Comparison of ENCODE assay signal across 13 cellular contexts in the genomic region with DNA sequence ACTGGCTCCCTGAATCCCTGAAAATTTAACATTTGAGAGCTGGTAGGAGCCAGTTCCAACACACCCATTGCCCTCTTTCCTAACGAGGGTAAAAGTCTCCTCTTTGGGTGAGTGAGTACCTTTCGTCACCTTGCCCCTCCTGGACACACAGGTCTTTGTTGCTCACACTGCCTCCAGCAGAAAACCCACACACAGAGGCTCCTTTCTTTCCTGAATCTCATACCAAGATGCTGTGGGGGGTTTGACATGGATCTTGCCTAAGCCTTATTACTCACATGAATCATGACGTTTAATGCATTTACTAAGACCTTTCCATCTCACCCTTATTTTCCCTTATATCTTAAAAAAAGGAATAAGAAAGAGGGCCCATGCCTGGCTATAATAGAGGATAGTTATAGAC. TPM values are rescaled to one million over a fixed set of nuclear protein-coding genes. Genes with fewer than 3 reads are reported as not detected.
A peak's percentile ranks its signal among the peaks of the same experiment; 100 is the strongest.
DNase-seq lines count a peak whose midpoint lies in the region; ATAC-seq and TF ChIP-seq lines count a peak whose summit lies in the region.
"Had no signal": no experiment of that assay in that cellular context is flagged by ENCODE, and none has a peak within 500 bp of the region (broad histone marks: within the 10 kb centered on the region; RNA-seq: fewer than 3 reads in every experiment).

No MANE protein-coding gene starts in this region.

- no peak overlapping the region for H2AFZ ChIP-seq in PC-3 (ENCODE audit: low read length)

- BruUV-seq in PC-3 (replicated peaks; lab: Mats Ljungman, UMichigan): no TSS peak

- H3K36me3 Mint-ChIP-seq in mesothelial cell of epicardium: no peaks in the 10 kb centered on the region
- H3K36me3 Mint-ChIP-seq in T-helper 17 cell (ENCODE audit: low read depth): peaks cover 4% of the 10 kb centered on the region
- H3K36me3 Mint-ChIP-seq: activated naive CD8-positive, alpha-beta T cell; memory B cell had no signal

- H3K4me1 Mint-ChIP-seq in mesothelial cell of epicardium (peaks cover 57% of the 10 kb centered on the region), T-helper 17 cell (no peaks in the 10 kb centered on the region)
- H3K4me1 Mint-ChIP-seq: memory B cell had no signal

- H3K27me3 Mint-ChIP-seq in mesothelial cell of epicardium (ENCODE audit: low read depth) (no peaks in the 10 kb centered on the region), T-helper 17 cell (peaks cover 9% of the 10 kb centered on the region)
- H3K27me3 Mint-ChIP-seq: activated naive CD8-positive, alpha-beta T cell had no signal

- intact Hi-C loops in PC-3 (cut with micrococcal nuclease) (no loop called here), tibial artery (cut with DNase I; ENCODE audit: low total_unique reads) (no loop called here)

- H3F3A ChIP-seq in PC-3 (ENCODE audit: low read length, unreplicated experiment): no peaks in the 10 kb centered on the region

- peak overlapping the region; percentile 71 for H3K27ac ChIP-seq in PC-3 (ENCODE audit: low read length)
- peak overlapping the region; percentile 85 to 89 for H3K27ac ChIP-seq in tibial artery

- H3K36me3 ChIP-seq in PC-3 (ENCODE audit: low read depth, low read length) (no peaks in the 10 kb centered on the region), tibial artery (no peaks in the 10 kb centered on the region)

- H3K4me3 Mint-ChIP-seq in mesothelial cell of epicardium (no peak overlapping the region), T-helper 17 cell (no peak overlapping the region)
- H3K4me3 Mint-ChIP-seq: activated naive CD8-positive, alpha-beta T cell; memory B cell had no signal

- ATAC-seq in PC-3: no peak
- no peak for ATAC-seq in T-helper 17 cell

- H3K9me3 ChIP-seq in PC-3 (ENCODE audit: low read length) (no peaks in the 10 kb centered on the region), tibial artery (no peaks in the 10 kb centered on the region), T-helper 17 cell (ENCODE audit: control insufficient read depth, low read length, poor library complexity, severe bottlenecking) (no peaks in the 10 kb centered on the region)

- POLR2A ChIA-PET in PC-3 (lab: Charles Lee; ENCODE audit: unreplicated experiment): interaction anchor here (0.6 kb wide), 1 partner anchor 24 kb away, joined by 3 read pairs; no protein-coding TSS in a partner anchor

- H3K27me3 ChIP-seq in PC-3 (ENCODE audit: low read length) (no peaks in the 10 kb centered on the region), tibial artery (no peaks in the 10 kb centered on the region)

- CTCF ChIA-PET in PC-3 (lab: Charles Lee): no interaction called here

- peak; percentile 46 for DNase-seq in PC-3
- DNase-seq in epithelial cell of esophagus (ENCODE audit: low read depth): peak; percentile 80
- no peak for DNase-seq in mesothelial cell of epicardium (ENCODE audit: low spot score in 2 of 2, unreplicated experiment in 2 of 2)
- no peak for DNase-seq in tibial artery
- DNase-seq in C1 segment of cervical spinal cord (lab: John Stamatoyannopoulos, UW): no peak
- no peak for DNase-seq in germinal center (ENCODE audit: low spot score)
- no peak for DNase-seq in T-helper 17 cell
- DNase-seq: activated CD4-positive, alpha-beta T cell treated with anti-CD3 and anti-CD28 coated beads, Interleukin-2, amount 50 U/mL, for 4 hours; NCI-H510A treated with DMSO at 0.1 percent for 48 hours; stimulated activated CD4-positive, alpha-beta T cell treated with anti-CD3 and anti-CD28 coated beads, Interleukin-12 subunit alpha, Interleukin-12 subunit beta, amount 100 ng/mL, for 4 hours; SW 1271 had no signal

- no peak overlapping the region for H3K9ac ChIP-seq in PC-3 (ENCODE audit: low read length)

- H4K20me1 ChIP-seq in PC-3 (ENCODE audit: low read length): no peaks in the 10 kb centered on the region

- H3K9me3 Mint-ChIP-seq in mesothelial cell of epicardium: no peaks in the 10 kb centered on the region
- H3K9me3 Mint-ChIP-seq: memory B cell had no signal

- peak overlapping the region; percentile 72 for H3K4me2 ChIP-seq in PC-3 (ENCODE audit: low read length)

- TF ChIP-seq CTCF in PC-3 (conservative IDR thresholded peaks at IDR 0.05; ENCODE audit: low read depth, low read length) (no peak), epithelial cell of esophagus (IDR thresholded peaks at IDR 0.05; ENCODE audit: insufficient read depth, low read depth, low read length, missing control alignments) (no peak), mesothelial cell of epicardium (IDR thresholded peaks at IDR 0.05; ENCODE audit: unreplicated experiment) (no peak), tibial artery (IDR thresholded peaks at IDR 0.05) (no peak)

- no peaks in the 10 kb centered on the region; the same call in 1 of the 2 replicates for H3K79me2 ChIP-seq in PC-3 (ENCODE audit: low read length)

- H3K4me3 ChIP-seq in PC-3 (ENCODE audit: low read length) (peak overlapping the region; percentile 13; the same call in 1 of the 2 replicates), epithelial cell of esophagus (ENCODE audit: low read length) (no peak overlapping the region), tibial artery (no peak overlapping the region)

- H3K4me1 ChIP-seq in PC-3 (ENCODE audit: insufficient read depth, low read length) (peaks cover 16% of the 10 kb centered on the region), tibial artery (peaks cover 0 to 68% (median 54%) of the 10 kb centered on the region in 4 donors)

- H3K9me2 ChIP-seq in PC-3 (replicated peaks; ENCODE audit: low read length): no peaks in the 10 kb centered on the region

- H3K27ac Mint-ChIP-seq in mesothelial cell of epicardium (peak overlapping the region; percentile 44), T-helper 17 cell (no peak overlapping the region)
- H3K27ac Mint-ChIP-seq: activated naive CD8-positive, alpha-beta T cell; memory B cell had no signal

RNA-seq across cellular contexts. Expression of a gene that starts 53.0 kb away (rescaled TPM):
- total RNA-seq in PC-3 (2014; rRNA removed): 13.5 and 13.7 TPM in 2 replicates
- total RNA-seq in mesothelial cell of epicardium: 77.1 to 78.3 TPM (median 78.2 TPM) in 3 replicates
- total RNA-seq in T-helper 17 cell: 1 to 10 TPM in 1 of 2 donors, under 1 TPM in 1; 0.16 to 1.8 TPM

Comparison
In these comparisons a context has a peak if more than half of its experiments do, and no peak if none do; other contexts are left out.
1. DNase-seq: peak in PC-3 (single experiment) and epithelial cell of esophagus (single experiment); none in mesothelial cell of epicardium (0 of 2), tibial artery (0 of 2), C1 segment of cervical spinal cord (0 of 14), germinal center (single experiment) and T-helper 17 cell (0 of 3).